In the genomic region with DNA sequence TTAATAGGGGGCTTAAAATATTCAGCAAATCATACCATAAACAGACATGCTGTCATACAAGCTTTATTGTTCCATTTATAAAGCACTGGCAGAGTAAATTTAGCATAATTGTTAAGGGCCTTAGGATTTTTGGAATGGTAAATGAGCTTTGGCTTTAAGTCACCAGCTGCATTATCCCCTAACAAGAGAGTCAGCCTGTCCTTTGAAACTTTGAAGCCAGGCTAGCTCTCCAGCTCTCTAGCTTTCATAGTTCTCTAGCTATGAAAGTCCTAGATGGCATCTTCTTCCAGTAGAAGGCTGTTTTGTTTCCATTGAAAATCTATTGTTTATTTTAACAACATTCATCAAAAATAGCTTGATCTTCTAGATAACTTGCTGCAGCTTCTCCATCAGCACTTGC, we compare ENCODE assay signal across 11 cellular contexts.
DNase-seq lines count a peak whose midpoint lies in the region; ATAC-seq and TF ChIP-seq lines count a peak whose summit lies in the region.
"Had no signal": no experiment of that assay in that cellular context is flagged by ENCODE, and none has a peak within 500 bp of the region (broad histone marks: within the 10 kb centered on the region; RNA-seq: fewer than 3 reads in every experiment).

No MANE protein-coding gene starts in this region.

- H3K27me3 ChIP-seq in mammary epithelial cell (ENCODE audit: insufficient read depth, low read length) = no peaks in the 10 kb centered on the region
- no peaks in the 10 kb centered on the region for H3K27me3 ChIP-seq in left lung
- H3K27me3 ChIP-seq in upper lobe of right lung = no peaks in the 10 kb centered on the region

- no peak for DNase-seq in MCF 10A (ENCODE audit: unreplicated experiment)
- no peak for DNase-seq in mammary epithelial cell
- DNase-seq in activated CD8-positive, alpha-beta T cell treated with anti-CD3 and anti-CD28 coated beads for 36 hours = no peak
- no peak for DNase-seq in left lung
- DNase-seq in upper lobe of right lung = no peak
- no peak for DNase-seq in HuH-7.5 (ENCODE audit: low spot score)
- DNase-seq: COR-L47, glutamatergic neuron, NCI-H1417 had no signal

- H3K4me1 ChIP-seq in mammary epithelial cell (ENCODE audit: insufficient read depth, low read length) (peaks cover 3% of the 10 kb centered on the region), left lung (peaks cover 3 to 6% of the 10 kb centered on the region in 2 donors), upper lobe of right lung (peaks cover 9% of the 10 kb centered on the region)

- ATAC-seq in activated CD8-positive, alpha-beta T cell treated with anti-CD3 and anti-CD28 coated beads for 36 hours = no peak
- ATAC-seq in left lung (peak; percentile 59), upper lobe of right lung (no peak), HG03460 (IDR thresholded peaks at IDR 0.05; ENCODE audit: unreplicated experiment) (no peak), HG03196 (IDR thresholded peaks at IDR 0.05; ENCODE audit: unreplicated experiment) (no peak)

- no peaks in the 10 kb centered on the region for H3K36me3 Mint-ChIP-seq in MCF 10A (ENCODE audit: insufficient read depth, unreplicated experiment)
- no peaks in the 10 kb centered on the region for H3K36me3 Mint-ChIP-seq in activated CD8-positive, alpha-beta T cell treated with anti-CD3 and anti-CD28 coated beads for 36 hours (ENCODE audit: low read depth)

- H3K79me2 ChIP-seq in mammary epithelial cell (ENCODE audit: insufficient read depth, low read length) = no peaks in the 10 kb centered on the region

- CTCF ChIA-PET in MCF 10A (lab: Yijun Ruan, JAX) = interaction anchor here (0.9 kb wide), 1 partner anchor 22 kb away, joined by 4 read pairs; no protein-coding TSS in a partner anchor
- CTCF ChIA-PET in mammary epithelial cell (lab: Charles Lee; ENCODE audit: low non-redundant PET) = no interaction called here
- CTCF ChIA-PET in activated CD8-positive, alpha-beta T cell treated with anti-CD3 and anti-CD28 coated beads for 36 hours (lab: Charles Lee) = no interaction called here

- no TSS peak for BruUV-seq in MCF 10A (replicated peaks; lab: Mats Ljungman, UMichigan)
- no TSS peak for BruUV-seq in mammary epithelial cell (replicated peaks; lab: Mats Ljungman, UMichigan)

- in situ Hi-C loops in mammary epithelial cell (cut with MboI; ENCODE audit: low sequenced_read_pairs in 2 of 2) = no loop called here

- TF ChIP-seq CTCF in MCF 10A (IDR thresholded peaks at IDR 0.05; ENCODE audit: unreplicated experiment) (no peak), mammary epithelial cell (conservative IDR thresholded peaks at IDR 0.05 in 1 of 2, IDR thresholded peaks at IDR 0.05 in 1 of 2; ENCODE audit: extremely low read depth in 1 of 2, insufficient read depth in 1 of 2, low read depth in 1 of 2, low read length in 2 of 2) (no peak), left lung (IDR thresholded peaks at IDR 0.05) (no peak), upper lobe of right lung (IDR thresholded peaks at IDR 0.05) (no peak)
- TF ChIP-seq CTCF in activated CD8-positive, alpha-beta T cell treated with anti-CD3 and anti-CD28 coated beads for 36 hours (IDR thresholded peaks at IDR 0.05) = no peak

- intact Hi-C loops in MCF 10A (cut with micrococcal nuclease) (no loop called here), mammary epithelial cell (cut with micrococcal nuclease) (loop anchor here (5.0 kb wide), 1 partner anchor 37 kb away; no protein-coding TSS in a partner anchor), left lung (cut with DNase I) (no loop called here), upper lobe of right lung (cut with DNase I) (no loop called here)
- intact Hi-C loops in activated CD8-positive, alpha-beta T cell treated with anti-CD3 and anti-CD28 coated beads for 36 hours (cut with micrococcal nuclease) = no loop called here

- no peak overlapping the region for H3K4me3 ChIP-seq in mammary epithelial cell (replicated peaks in 1 of 3; ENCODE audit: insufficient read depth in 1 of 3, low read depth in 2 of 3, low read length in 3 of 3)
- peak overlapping the region; percentile 4 to 33 for H3K4me3 ChIP-seq in left lung
- H3K4me3 ChIP-seq in upper lobe of right lung = peak overlapping the region; percentile 52

- H3K9ac ChIP-seq in mammary epithelial cell (ENCODE audit: insufficient read depth, low read length) = no peak overlapping the region

- H4K20me1 ChIP-seq in mammary epithelial cell (ENCODE audit: insufficient read depth, low read length) = no peaks in the 10 kb centered on the region

- H3K27ac Mint-ChIP-seq in MCF 10A (ENCODE audit: low read depth, unreplicated experiment) = peak overlapping the region; percentile 73
- no peak overlapping the region for H3K27ac Mint-ChIP-seq in activated CD8-positive, alpha-beta T cell treated with anti-CD3 and anti-CD28 coated beads for 36 hours

- dilution Hi-C loops in mammary epithelial cell (cut with HindIII; ENCODE audit: low sequenced_read_pairs) = no loop called here

- H3K4me1 Mint-ChIP-seq in MCF 10A (ENCODE audit: insufficient read depth, unreplicated experiment) = peaks cover 15% of the 10 kb centered on the region
- H3K4me1 Mint-ChIP-seq in activated CD8-positive, alpha-beta T cell treated with anti-CD3 and anti-CD28 coated beads for 36 hours (ENCODE audit: low read depth) = no peaks in the 10 kb centered on the region

- H3K36me3 ChIP-seq in mammary epithelial cell (ENCODE audit: insufficient read depth, low read length) (no peaks in the 10 kb centered on the region), left lung (no peaks in the 10 kb centered on the region), upper lobe of right lung (no peaks in the 10 kb centered on the region)

- H3K27ac ChIP-seq in mammary epithelial cell (ENCODE audit: insufficient read depth, low read depth, low read length) (no peak overlapping the region), left lung (peak overlapping the region; percentile 54 to 62), upper lobe of right lung (peak overlapping the region; percentile 67)

- peak overlapping the region; percentile 63 for H3K4me3 Mint-ChIP-seq in MCF 10A (ENCODE audit: unreplicated experiment)
- H3K4me3 Mint-ChIP-seq in activated CD8-positive, alpha-beta T cell treated with anti-CD3 and anti-CD28 coated beads for 36 hours = peak overlapping the region; percentile 28

- no peak overlapping the region for H3K4me2 ChIP-seq in mammary epithelial cell (ENCODE audit: insufficient read depth, low read depth, low read length)

- no peaks in the 10 kb centered on the region for H3K27me3 Mint-ChIP-seq in MCF 10A (ENCODE audit: insufficient read depth, unreplicated experiment)
- H3K27me3 Mint-ChIP-seq in activated CD8-positive, alpha-beta T cell treated with anti-CD3 and anti-CD28 coated beads for 36 hours = no peaks in the 10 kb centered on the region

- POLR2A ChIA-PET in MCF 10A (lab: Yijun Ruan, JAX) = interaction anchor here (1.0 to 2.0 kb wide), 4 partner anchors 8 to 33 kb away, joined by 3 to 7 read pairs (median 4); no protein-coding TSS in a partner anchor
- POLR2A ChIA-PET in activated CD8-positive, alpha-beta T cell treated with anti-CD3 and anti-CD28 coated beads for 36 hours (lab: Charles Lee) = no interaction called here

- no peaks in the 10 kb centered on the region for H3K9me3 Mint-ChIP-seq in MCF 10A (ENCODE audit: unreplicated experiment)
- no peaks in the 10 kb centered on the region for H3K9me3 Mint-ChIP-seq in activated CD8-positive, alpha-beta T cell treated with anti-CD3 and anti-CD28 coated beads for 36 hours

- no peak overlapping the region for H2AFZ ChIP-seq in mammary epithelial cell (ENCODE audit: low read depth, low read length)

- no peaks in the 10 kb centered on the region for H3K9me3 ChIP-seq in mammary epithelial cell (replicated peaks; ENCODE audit: insufficient read depth, low read length)
- peaks cover 0 to 2% of the 10 kb centered on the region in 2 donors for H3K9me3 ChIP-seq in left lung
- H3K9me3 ChIP-seq in upper lobe of right lung = no peaks in the 10 kb centered on the region

Comparison
In these comparisons a context has a peak if more than half of its experiments do, and no peak if none do; other contexts are left out.
1. H3K4me3 ChIP-seq: peak in left lung (2 of 2) and upper lobe of right lung (single experiment); none in mammary epithelial cell (0 of 3).